Comparison of ENCODE assay signal across 14 cellular contexts in genomic region chr2:223469270-223470057, GRCh38.
DNase-seq lines count a peak whose midpoint lies in the region; ATAC-seq, FAIRE-seq and TF ChIP-seq lines count a peak whose summit lies in the region.
"Had no signal": no experiment of that assay in that cellular context is flagged by ENCODE, and none has a peak within 500 bp of the region (broad histone marks: within the 10 kb centered on the region; RNA-seq: fewer than 3 reads in every experiment).

No MANE protein-coding gene starts in this region.

- H3K9me3 ChIP-seq in astrocyte (ENCODE audit: insufficient read depth, low read depth, low read length): no peaks in the 10 kb centered on the region
- H3K9me3 ChIP-seq: esophagus muscularis mucosa had no signal

- H3K27me3 Mint-ChIP-seq in astrocyte (ENCODE audit: low read depth, unreplicated experiment) (no peaks in the 10 kb centered on the region), WTC11 (ENCODE audit: low read depth) (peaks cover 2% of the 10 kb centered on the region; the same call in 1 of the 2 replicates)
- no peaks in the 10 kb centered on the region for H3K27me3 Mint-ChIP-seq in stimulated activated naive B cell treated with anti-CD40 and anti-IgM and Interleukin-4, amounts not matched to agents 10 μg/mL and 1 μg/mL and 100 μg/mL, for 72 hours
- H3K27me3 Mint-ChIP-seq: stimulated activated naive CD8-positive, alpha-beta T cell treated with anti-CD3 and anti-CD28 coated beads, Interleukin-15, Interleukin-2, amounts not matched to agents 100 ng/mL and 50 ng/mL, for 24 hours had no signal

- intact Hi-C loops in sciatic nerve (cut with DNase I): no loop called here

- peak overlapping the region; percentile 14 for H3K4me3 Mint-ChIP-seq in astrocyte (ENCODE audit: unreplicated experiment)
- H3K4me3 Mint-ChIP-seq in stimulated activated naive B cell treated with anti-CD40 and anti-IgM and Interleukin-4, amounts not matched to agents 10 μg/mL and 1 μg/mL and 100 μg/mL, for 72 hours: no peak overlapping the region
- H3K4me3 Mint-ChIP-seq in WTC11: no peak overlapping the region
- H3K4me3 Mint-ChIP-seq: stimulated activated naive CD8-positive, alpha-beta T cell treated with anti-CD3 and anti-CD28 coated beads, Interleukin-15, Interleukin-2, amounts not matched to agents 100 ng/mL and 50 ng/mL, for 24 hours had no signal

- H3K4me2 ChIP-seq in astrocyte (ENCODE audit: low read length): no peak overlapping the region

- H3K27ac Mint-ChIP-seq in astrocyte (ENCODE audit: unreplicated experiment) (peak overlapping the region; percentile 97), WTC11 (no peak overlapping the region)
- H3K27ac Mint-ChIP-seq in stimulated activated naive B cell treated with anti-CD40 and anti-IgM and Interleukin-4, amounts not matched to agents 10 μg/mL and 1 μg/mL and 100 μg/mL, for 72 hours: no peak overlapping the region
- H3K27ac Mint-ChIP-seq: stimulated activated naive CD8-positive, alpha-beta T cell treated with anti-CD3 and anti-CD28 coated beads, Interleukin-15, Interleukin-2, amounts not matched to agents 100 ng/mL and 50 ng/mL, for 24 hours had no signal

- DNase-seq in astrocyte (ENCODE audit: low read depth): peak; percentile 74
- peak; percentile 72 for DNase-seq in hepatic stellate cell (ENCODE audit: low spot score)
- DNase-seq in stimulated activated naive B cell treated with anti-CD40 and anti-IgM and Interleukin-4, amounts not matched to agents 10 μg/mL and 1 μg/mL and 100 μg/mL, for 72 hours: no peak
- no peak for DNase-seq in SHP77 (lab: John Stamatoyannopoulos, UW)
- DNase-seq in WTC11 (ENCODE audit: low spot score): no peak
- no peak for DNase-seq in sciatic nerve (ENCODE audit: low spot score)
- DNase-seq: activated effector memory CD4-positive, alpha-beta T cell treated with Interleukin-2 at 50 U/mL for 16 hours; Kasumi-1; SHP77 treated with DMSO at 0.1 percent for 48 hours had no signal

- H3K4me1 Mint-ChIP-seq in astrocyte (ENCODE audit: low read depth, unreplicated experiment) (peaks cover 30% of the 10 kb centered on the region), WTC11 (peaks cover 4% of the 10 kb centered on the region)
- H3K4me1 Mint-ChIP-seq in stimulated activated naive B cell treated with anti-CD40 and anti-IgM and Interleukin-4, amounts not matched to agents 10 μg/mL and 1 μg/mL and 100 μg/mL, for 72 hours: no peaks in the 10 kb centered on the region

- CTCF ChIA-PET in WTC11 (lab: Charles Lee): no interaction called here

- H3K9ac ChIP-seq in astrocyte (ENCODE audit: low read length): peak overlapping the region; percentile 22

- no peaks in the 10 kb centered on the region for H3K27me3 ChIP-seq in astrocyte (ENCODE audit: insufficient read depth, low read length)
- H3K27me3 ChIP-seq: esophagus muscularis mucosa had no signal

- H3K4me3 ChIP-seq in astrocyte (ENCODE audit: insufficient read depth, low read depth, low read length): no peak overlapping the region
- H3K4me3 ChIP-seq: esophagus muscularis mucosa had no signal

- TF ChIP-seq CTCF in astrocyte (IDR thresholded peaks at IDR 0.05; ENCODE audit: insufficient read depth, low read depth, low read length): no peak
- no peak for TF ChIP-seq CTCF in WTC11 (IDR thresholded peaks at IDR 0.05)

- no peaks in the 10 kb centered on the region for H3K36me3 ChIP-seq in astrocyte (ENCODE audit: insufficient read depth, low read length)
- H3K36me3 ChIP-seq: esophagus muscularis mucosa had no signal

- peak overlapping the region; percentile 44 for H3K27ac ChIP-seq in astrocyte (ENCODE audit: low read depth, low read length)

- H3K9me3 Mint-ChIP-seq in astrocyte (ENCODE audit: unreplicated experiment): peaks cover 12% of the 10 kb centered on the region
- no peaks in the 10 kb centered on the region for H3K9me3 Mint-ChIP-seq in stimulated activated naive B cell treated with anti-CD40 and anti-IgM and Interleukin-4, amounts not matched to agents 10 μg/mL and 1 μg/mL and 100 μg/mL, for 72 hours
- no peaks in the 10 kb centered on the region for H3K9me3 Mint-ChIP-seq in WTC11
- H3K9me3 Mint-ChIP-seq: stimulated activated naive CD8-positive, alpha-beta T cell treated with anti-CD3 and anti-CD28 coated beads, Interleukin-15, Interleukin-2, amounts not matched to agents 100 ng/mL and 50 ng/mL, for 24 hours had no signal

- H3K36me3 Mint-ChIP-seq in astrocyte (ENCODE audit: low read depth, unreplicated experiment) (no peaks in the 10 kb centered on the region), WTC11 (no peaks in the 10 kb centered on the region)
- no peaks in the 10 kb centered on the region for H3K36me3 Mint-ChIP-seq in stimulated activated naive B cell treated with anti-CD40 and anti-IgM and Interleukin-4, amounts not matched to agents 10 μg/mL and 1 μg/mL and 100 μg/mL, for 72 hours

- H3K4me1 ChIP-seq in astrocyte (ENCODE audit: insufficient read depth, low read length): peaks cover 4% of the 10 kb centered on the region

- FAIRE-seq in astrocyte (lab: Jason Lieb, UNC): no peak
- FAIRE-seq: GM12892 had no signal

- ATAC-seq in GM21619 (IDR thresholded peaks at IDR 0.05; ENCODE audit: unreplicated experiment) (peak; percentile 49), GM21360 (IDR thresholded peaks at IDR 0.05; ENCODE audit: unreplicated experiment) (no peak), WTC11 (no peak), sciatic nerve (no peak)
- peak; percentile 31 to 41 for ATAC-seq in stimulated activated naive B cell treated with anti-CD40 and anti-IgM and Interleukin-4, amounts not matched to agents 10 μg/mL and 1 μg/mL and 100 μg/mL, for 72 hours (replicated peaks)

- no peak overlapping the region for H2AFZ ChIP-seq in astrocyte (ENCODE audit: low read depth, low read length)

- H3K79me2 ChIP-seq in astrocyte (ENCODE audit: insufficient read depth, low read length): no peaks in the 10 kb centered on the region

- POLR2A ChIA-PET in WTC11 (lab: Charles Lee): no interaction called here

- no peaks in the 10 kb centered on the region for H4K20me1 ChIP-seq in astrocyte (ENCODE audit: insufficient read depth, low read length)

TF ChIP-seq in WTC11, 78 proteins besides CTCF, POLR2A, EP300 and RAD21:
- TF ChIP-seq ZNF138 (CRISPR knock-in tag; conservative IDR thresholded peaks at IDR 0.05) (no peak), ZNF396 (CRISPR knock-in tag; IDR thresholded peaks at IDR 0.05; ENCODE audit: borderline replicate concordance) (no peak), STAT6 (CRISPR knock-in tag; conservative IDR thresholded peaks at IDR 0.05; ENCODE audit: low read depth) (no peak), AR (CRISPR knock-in tag; IDR thresholded peaks at IDR 0.05) (no peak), ESRRA (CRISPR knock-in tag; IDR thresholded peaks at IDR 0.05; ENCODE audit: borderline replicate concordance) (no peak), MYBL2 (CRISPR knock-in tag; IDR thresholded peaks at IDR 0.05) (no peak), ZNF512 (CRISPR knock-in tag; IDR thresholded peaks at IDR 0.05; ENCODE audit: borderline replicate concordance) (no peak)

Comparison
In these comparisons a context has a peak if more than half of its experiments do, and no peak if none do; other contexts are left out.
1. ATAC-seq: peak in GM21619 (single experiment) and stimulated activated naive B cell treated with anti-CD40 and anti-IgM and Interleukin-4, amounts not matched to agents 10 μg/mL and 1 μg/mL and 100 μg/mL, for 72 hours (2 of 2); none in GM21360 (single experiment), WTC11 (single experiment) and sciatic nerve (single experiment).
2. DNase-seq: peak in astrocyte (single experiment) and hepatic stellate cell (single experiment); none in stimulated activated naive B cell treated with anti-CD40 and anti-IgM and Interleukin-4, amounts not matched to agents 10 μg/mL and 1 μg/mL and 100 μg/mL, for 72 hours (single experiment), SHP77 (0 of 2), WTC11 (single experiment) and sciatic nerve (single experiment).